ENCODE assay signal across 11 cellular contexts in the genomic region with DNA sequence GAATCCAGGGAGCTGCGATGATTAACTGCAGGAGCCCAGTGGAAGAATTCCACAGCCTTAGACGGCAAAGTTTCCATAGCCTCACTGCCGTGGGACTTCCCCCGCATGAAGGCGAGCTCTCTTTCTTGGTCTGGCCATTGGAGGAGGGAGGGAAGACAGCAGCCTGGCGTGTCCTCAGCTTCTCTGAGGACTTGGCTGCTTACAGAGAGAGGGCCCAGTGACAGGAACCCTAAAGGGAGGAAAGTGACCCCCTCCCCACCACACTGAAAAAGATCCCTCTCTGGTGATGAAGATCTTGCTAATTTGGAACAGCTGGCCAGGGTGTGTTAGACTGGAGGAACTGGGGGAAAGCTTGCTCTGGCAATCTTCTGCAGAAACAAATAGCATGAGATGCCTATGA. TPM values are rescaled to one million over a fixed set of nuclear protein-coding genes. Genes with fewer than 3 reads are reported as not detected.
DNase-seq lines count a peak whose midpoint lies in the region; ATAC-seq and TF ChIP-seq lines count a peak whose summit lies in the region.
"Had no signal": no experiment of that assay in that cellular context is flagged by ENCODE, and none has a peak within 500 bp of the region (broad histone marks: within the 10 kb centered on the region; RNA-seq: fewer than 3 reads in every experiment).

No MANE protein-coding gene starts in this region.

- H3K4me1 ChIP-seq in Loucy (ENCODE audit: insufficient read depth, low read length, poor library complexity, severe bottlenecking): peaks cover 78% of the 10 kb centered on the region
- peaks cover 37% of the 10 kb centered on the region for H3K4me1 ChIP-seq in testis
- peaks cover 0 to 22% (median 8%) of the 10 kb centered on the region in 4 donors for H3K4me1 ChIP-seq in right lobe of liver

- DNase-seq in endothelial cell (ENCODE audit: low spot score) (no peak), mesothelial cell of epicardium (ENCODE audit: low spot score in 2 of 2, unreplicated experiment in 2 of 2) (no peak), testis (peak; percentile 26), right lobe of liver (no peak), Calu3 (no peak), NCI-H187 treated with DMSO at 0.1 percent for 48 hours (lab: John Stamatoyannopoulos, UW) (no peak)
- DNase-seq: DMS53, NCI-H2029 had no signal

- H3K27me3 Mint-ChIP-seq in endothelial cell (ENCODE audit: unreplicated experiment) (peaks cover 8% of the 10 kb centered on the region), mesothelial cell of epicardium (ENCODE audit: low read depth) (no peaks in the 10 kb centered on the region), Calu3 (ENCODE audit: unreplicated experiment) (peaks cover 26% of the 10 kb centered on the region)
- H3K27me3 Mint-ChIP-seq: memory B cell had no signal

- H4K20me1 ChIP-seq in Loucy (ENCODE audit: insufficient read depth, low read length, poor library complexity, severe bottlenecking): peaks cover 19% of the 10 kb centered on the region

- H3K27ac Mint-ChIP-seq in endothelial cell (ENCODE audit: unreplicated experiment) (peak overlapping the region; percentile 85), mesothelial cell of epicardium (peak overlapping the region; percentile 95), Calu3 (ENCODE audit: unreplicated experiment) (no peak overlapping the region)
- H3K27ac Mint-ChIP-seq: memory B cell had no signal

- TF ChIP-seq POLR2A in testis (IDR thresholded peaks at IDR 0.05) (no peak), right lobe of liver (IDR thresholded peaks at IDR 0.05) (no peak)

- H3F3A ChIP-seq in Loucy (ENCODE audit: low read depth): 0 out of 2 replicates have a peak, but pooled peaks cover 4% of the 10 kb centered on the region

- H3K27me3 ChIP-seq in Loucy (ENCODE audit: insufficient read depth, low read length, poor library complexity, severe bottlenecking) (no peaks in the 10 kb centered on the region), testis (no peaks in the 10 kb centered on the region), right lobe of liver (no peaks in the 10 kb centered on the region)

- no peak overlapping the region for H3K4me3 ChIP-seq in Loucy (ENCODE audit: low read length, poor library complexity, severe bottlenecking)
- H3K4me3 ChIP-seq in testis: no peak overlapping the region
- H3K4me3 ChIP-seq in right lobe of liver: no peak overlapping the region

- H3K9me3 ChIP-seq in Loucy (ENCODE audit: insufficient read depth, low read depth, low read length) (no peaks in the 10 kb centered on the region), testis (no peaks in the 10 kb centered on the region), right lobe of liver (no peaks in the 10 kb centered on the region)

- peaks cover 71% of the 10 kb centered on the region for H3K4me1 Mint-ChIP-seq in endothelial cell (ENCODE audit: unreplicated experiment)
- H3K4me1 Mint-ChIP-seq in mesothelial cell of epicardium: peaks cover 52% of the 10 kb centered on the region
- peaks cover 20% of the 10 kb centered on the region for H3K4me1 Mint-ChIP-seq in Calu3 (ENCODE audit: low read depth, unreplicated experiment)
- H3K4me1 Mint-ChIP-seq: memory B cell had no signal

- TF ChIP-seq CTCF in Loucy (conservative IDR thresholded peaks at IDR 0.05; ENCODE audit: low read length) (no peak), endothelial cell (IDR thresholded peaks at IDR 0.05; ENCODE audit: unreplicated experiment) (no peak), mesothelial cell of epicardium (IDR thresholded peaks at IDR 0.05; ENCODE audit: unreplicated experiment) (no peak), testis (IDR thresholded peaks at IDR 0.05) (no peak), right lobe of liver (IDR thresholded peaks at IDR 0.05) (no peak), Calu3 (IDR thresholded peaks at IDR 0.05; ENCODE audit: unreplicated experiment) (no peak)

- H3K4me3 Mint-ChIP-seq in endothelial cell (ENCODE audit: unreplicated experiment) (peak overlapping the region; percentile 2), mesothelial cell of epicardium (peak overlapping the region; percentile 23), Calu3 (ENCODE audit: low read depth, unreplicated experiment) (no peak overlapping the region)
- H3K4me3 Mint-ChIP-seq: memory B cell had no signal

- H3K9me2 ChIP-seq in Loucy (replicated peaks; ENCODE audit: low read depth, low read length): no peaks in the 10 kb centered on the region

- no peak overlapping the region for H2AFZ ChIP-seq in Loucy (ENCODE audit: low read length)

- H3K4me2 ChIP-seq in Loucy (ENCODE audit: low read depth, low read length, poor library complexity, severe bottlenecking): no peak overlapping the region

- peaks cover 100% of the 10 kb centered on the region for H3K79me2 ChIP-seq in Loucy (ENCODE audit: insufficient read depth, low read length)

- intact Hi-C loops in testis (cut with DNase I; ENCODE audit: low total_unique reads) (no loop called here), right lobe of liver (cut with DNase I) (no loop called here), Calu3 (cut with micrococcal nuclease; ENCODE audit: unreplicated experiment) (no loop called here)

- H3K36me3 ChIP-seq in Loucy (ENCODE audit: insufficient read depth, low read length): peaks cover 27% of the 10 kb centered on the region; the same call in 1 of the 2 replicates
- no peaks in the 10 kb centered on the region for H3K36me3 ChIP-seq in testis (ENCODE audit: low read depth, missing control alignments)
- H3K36me3 ChIP-seq in right lobe of liver: no peaks in the 10 kb centered on the region

- ATAC-seq in GM18511 (IDR thresholded peaks at IDR 0.05; ENCODE audit: unreplicated experiment) (no peak), right lobe of liver (no peak)

- WGBS in testis, 2 donors: 31 to 35% methylated on average over 5 to 6 of the region's 6 CpGs
- WGBS in right lobe of liver (ENCODE audit: insufficient coverage, low coverage, low lambda C conversion rate, missing lambda C conversion rate): 59% methylated on average over 6 of the region's 6 CpGs

- H3K27ac ChIP-seq in testis (peak overlapping the region in 1 of 2 donors; percentile 41), right lobe of liver (peak overlapping the region in 1 of 3 donors; percentile 10)

- peak overlapping the region; percentile 34 for H3K9ac ChIP-seq in Loucy (ENCODE audit: low read depth, low read length, poor library complexity, severe bottlenecking)

- no TSS peak for BruUV-seq in Calu3 (replicated peaks; lab: Mats Ljungman, UMichigan)

- H3K9me3 Mint-ChIP-seq in endothelial cell (ENCODE audit: unreplicated experiment) (no peaks in the 10 kb centered on the region), mesothelial cell of epicardium (no peaks in the 10 kb centered on the region), Calu3 (ENCODE audit: low read depth, unreplicated experiment) (no peaks in the 10 kb centered on the region)
- H3K9me3 Mint-ChIP-seq: memory B cell had no signal

- H3K36me3 Mint-ChIP-seq in endothelial cell (ENCODE audit: low read depth, unreplicated experiment) (peaks cover 11% of the 10 kb centered on the region), mesothelial cell of epicardium (peaks cover 22% of the 10 kb centered on the region), Calu3 (ENCODE audit: insufficient read depth, unreplicated experiment) (no peaks in the 10 kb centered on the region)

- CTCF ChIA-PET in Calu3 (lab: Charles Lee): interaction anchor here (0.6 to 0.7 kb wide), 3 partner anchors 13 to 695 kb away, joined by 3 to 4 read pairs (median 4); no protein-coding TSS in a partner anchor

RNA-seq across cellular contexts. Expression of a gene that starts 41.0 kb away (rescaled TPM):
- total RNA-seq in endothelial cell (ENCODE audit: unreplicated experiment) (137 TPM), mesothelial cell of epicardium (234 to 238 TPM (median 237 TPM) in 3 replicates), testis (100 to 1,000 TPM; 124 to 125 TPM), right lobe of liver (10 to 100 TPM in 4 of 6 experiments, 1 to 10 TPM in 2; 8.7 to 59.3 (median 23.3) TPM), Calu3 (2022) (1.9 and 3.9 TPM in 2 replicates)
- 124 TPM for polyA plus RNA-seq in testis (ENCODE audit: insufficient read depth, low read depth, low replicate concordance)
